In the genomic region with DNA sequence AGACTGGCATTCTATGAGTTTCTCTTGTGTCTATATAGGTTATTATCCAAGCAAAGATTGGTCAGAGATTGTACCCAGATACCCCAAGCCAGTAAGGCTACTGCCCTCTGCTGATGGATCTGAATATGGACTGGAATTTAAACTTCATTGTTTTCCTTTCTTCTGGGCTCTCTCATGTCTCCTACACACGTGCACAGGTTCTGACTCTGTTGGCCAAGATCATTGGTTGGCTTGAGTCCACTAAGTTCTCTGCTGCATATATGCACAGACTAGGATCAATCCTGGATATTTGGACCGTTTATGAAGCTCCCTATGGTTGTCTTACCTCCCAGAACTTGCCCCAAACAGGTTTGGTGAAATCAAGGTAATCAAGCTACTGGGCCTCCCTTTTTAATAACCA, we compare ENCODE assay signal across 1 cellular context.
TF ChIP-seq lines count a peak whose summit lies in the region.

No MANE protein-coding gene starts in this region.

TF ChIP-seq in HepG2, 621 proteins besides CTCF, POLR2A, EP300 and RAD21 (continued from another document and continues in another):
- no peak for TF ChIP-seq ZNF784 (CRISPR knock-in tag; IDR thresholded peaks at IDR 0.05; ENCODE audit: borderline replicate concordance)
- TF ChIP-seq ZNF839 (CRISPR knock-in tag; IDR thresholded peaks at IDR 0.05; ENCODE audit: borderline replicate concordance), result no peak
- TF ChIP-seq TP53 (CRISPR knock-in tag; conservative IDR thresholded peaks at IDR 0.05), result no peak
- TF ChIP-seq FLYWCH1 (CRISPR knock-in tag; IDR thresholded peaks at IDR 0.05), result no peak
- no peak for TF ChIP-seq E2F2 (CRISPR knock-in tag; IDR thresholded peaks at IDR 0.05; ENCODE audit: borderline replicate concordance)
- TF ChIP-seq, protein P1, sequence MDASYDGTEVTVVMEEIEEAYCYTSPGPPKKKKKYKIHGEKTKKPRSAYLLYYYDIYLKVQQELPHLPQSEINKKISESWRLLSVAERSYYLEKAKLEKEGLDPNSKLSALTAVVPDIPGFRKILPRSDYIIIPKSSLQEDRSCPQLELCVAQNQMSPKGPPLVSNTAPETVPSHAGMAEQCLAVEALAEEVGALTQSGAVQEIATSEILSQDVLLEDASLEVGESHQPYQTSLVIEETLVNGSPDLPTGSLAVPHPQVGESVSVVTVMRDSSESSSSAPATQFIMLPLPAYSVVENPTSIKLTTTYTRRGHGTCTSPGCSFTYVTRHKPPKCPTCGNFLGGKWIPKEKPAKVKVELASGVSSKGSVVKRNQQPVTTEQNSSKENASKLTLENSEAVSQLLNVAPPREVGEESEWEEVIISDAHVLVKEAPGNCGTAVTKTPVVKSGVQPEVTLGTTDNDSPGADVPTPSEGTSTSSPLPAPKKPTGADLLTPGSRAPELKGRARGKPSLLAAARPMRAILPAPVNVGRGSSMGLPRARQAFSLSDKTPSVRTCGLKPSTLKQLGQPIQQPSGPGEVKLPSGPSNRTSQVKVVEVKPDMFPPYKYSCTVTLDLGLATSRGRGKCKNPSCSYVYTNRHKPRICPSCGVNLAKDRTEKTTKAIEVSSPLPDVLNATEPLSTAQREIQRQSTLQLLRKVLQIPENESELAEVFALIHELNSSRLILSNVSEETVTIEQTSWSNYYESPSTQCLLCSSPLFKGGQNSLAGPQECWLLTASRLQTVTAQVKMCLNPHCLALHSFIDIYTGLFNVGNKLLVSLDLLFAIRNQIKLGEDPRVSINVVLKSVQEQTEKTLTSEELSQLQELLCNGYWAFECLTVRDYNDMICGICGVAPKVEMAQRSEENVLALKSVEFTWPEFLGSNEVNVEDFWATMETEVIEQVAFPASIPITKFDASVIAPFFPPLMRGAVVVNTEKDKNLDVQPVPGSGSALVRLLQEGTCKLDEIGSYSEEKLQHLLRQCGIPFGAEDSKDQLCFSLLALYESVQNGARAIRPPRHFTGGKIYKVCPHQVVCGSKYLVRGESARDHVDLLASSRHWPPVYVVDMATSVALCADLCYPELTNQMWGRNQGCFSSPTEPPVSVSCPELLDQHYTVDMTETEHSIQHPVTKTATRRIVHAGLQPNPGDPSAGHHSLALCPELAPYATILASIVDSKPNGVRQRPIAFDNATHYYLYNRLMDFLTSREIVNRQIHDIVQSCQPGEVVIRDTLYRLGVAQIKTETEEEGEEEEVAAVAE (CRISPR knock-in tag; IDR thresholded peaks at IDR 0.05; ENCODE audit: borderline replicate concordance), result no peak
- no peak for TF ChIP-seq MAZ (IDR thresholded peaks at IDR 0.05; ENCODE audit: borderline replicate concordance, low read depth, low read length)
- TF ChIP-seq MAZ (CRISPR knock-in tag; IDR thresholded peaks at IDR 0.05; ENCODE audit: low read depth), result no peak
- TF ChIP-seq KMT2A (CRISPR knock-in tag; IDR thresholded peaks at IDR 0.05), result no peak
- TF ChIP-seq, protein P2, sequence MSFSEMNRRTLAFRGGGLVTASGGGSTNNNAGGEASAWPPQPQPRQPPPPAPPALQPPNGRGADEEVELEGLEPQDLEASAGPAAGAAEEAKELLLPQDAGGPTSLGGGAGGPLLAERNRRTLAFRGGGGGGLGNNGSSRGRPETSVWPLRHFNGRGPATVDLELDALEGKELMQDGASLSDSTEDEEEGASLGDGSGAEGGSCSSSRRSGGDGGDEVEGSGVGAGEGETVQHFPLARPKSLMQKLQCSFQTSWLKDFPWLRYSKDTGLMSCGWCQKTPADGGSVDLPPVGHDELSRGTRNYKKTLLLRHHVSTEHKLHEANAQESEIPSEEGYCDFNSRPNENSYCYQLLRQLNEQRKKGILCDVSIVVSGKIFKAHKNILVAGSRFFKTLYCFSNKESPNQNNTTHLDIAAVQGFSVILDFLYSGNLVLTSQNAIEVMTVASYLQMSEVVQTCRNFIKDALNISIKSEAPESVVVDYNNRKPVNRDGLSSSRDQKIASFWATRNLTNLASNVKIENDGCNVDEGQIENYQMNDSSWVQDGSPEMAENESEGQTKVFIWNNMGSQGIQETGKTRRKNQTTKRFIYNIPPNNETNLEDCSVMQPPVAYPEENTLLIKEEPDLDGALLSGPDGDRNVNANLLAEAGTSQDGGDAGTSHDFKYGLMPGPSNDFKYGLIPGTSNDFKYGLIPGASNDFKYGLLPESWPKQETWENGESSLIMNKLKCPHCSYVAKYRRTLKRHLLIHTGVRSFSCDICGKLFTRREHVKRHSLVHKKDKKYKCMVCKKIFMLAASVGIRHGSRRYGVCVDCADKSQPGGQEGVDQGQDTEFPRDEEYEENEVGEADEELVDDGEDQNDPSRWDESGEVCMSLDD (CRISPR knock-in tag; IDR thresholded peaks at IDR 0.05; ENCODE audit: borderline replicate concordance), result no peak
- no peak for TF ChIP-seq ATRX (CRISPR knock-in tag; IDR thresholded peaks at IDR 0.05; ENCODE audit: borderline replicate concordance)
- no peak for TF ChIP-seq HNRNPLL (IDR thresholded peaks at IDR 0.05; ENCODE audit: low read depth, low read length, poor library complexity, severe bottlenecking)
- no peak for TF ChIP-seq BRD4 (CRISPR knock-in tag; IDR thresholded peaks at IDR 0.05)
- TF ChIP-seq SOX5 (CRISPR knock-in tag; IDR thresholded peaks at IDR 0.05; ENCODE audit: borderline replicate concordance), result peak; percentile 44; the same call in 1 of the 2 replicates
- no peak for TF ChIP-seq ZNF598 (CRISPR knock-in tag; IDR thresholded peaks at IDR 0.05; ENCODE audit: borderline replicate concordance)
- peak; percentile 57 for TF ChIP-seq BHLHE40 (IDR thresholded peaks at IDR 0.05; ENCODE audit: low read length)
- TF ChIP-seq CEBPB (IDR thresholded peaks at IDR 0.05; ENCODE audit: borderline replicate concordance, low read depth, low read length), result no peak
- TF ChIP-seq, protein P3, sequence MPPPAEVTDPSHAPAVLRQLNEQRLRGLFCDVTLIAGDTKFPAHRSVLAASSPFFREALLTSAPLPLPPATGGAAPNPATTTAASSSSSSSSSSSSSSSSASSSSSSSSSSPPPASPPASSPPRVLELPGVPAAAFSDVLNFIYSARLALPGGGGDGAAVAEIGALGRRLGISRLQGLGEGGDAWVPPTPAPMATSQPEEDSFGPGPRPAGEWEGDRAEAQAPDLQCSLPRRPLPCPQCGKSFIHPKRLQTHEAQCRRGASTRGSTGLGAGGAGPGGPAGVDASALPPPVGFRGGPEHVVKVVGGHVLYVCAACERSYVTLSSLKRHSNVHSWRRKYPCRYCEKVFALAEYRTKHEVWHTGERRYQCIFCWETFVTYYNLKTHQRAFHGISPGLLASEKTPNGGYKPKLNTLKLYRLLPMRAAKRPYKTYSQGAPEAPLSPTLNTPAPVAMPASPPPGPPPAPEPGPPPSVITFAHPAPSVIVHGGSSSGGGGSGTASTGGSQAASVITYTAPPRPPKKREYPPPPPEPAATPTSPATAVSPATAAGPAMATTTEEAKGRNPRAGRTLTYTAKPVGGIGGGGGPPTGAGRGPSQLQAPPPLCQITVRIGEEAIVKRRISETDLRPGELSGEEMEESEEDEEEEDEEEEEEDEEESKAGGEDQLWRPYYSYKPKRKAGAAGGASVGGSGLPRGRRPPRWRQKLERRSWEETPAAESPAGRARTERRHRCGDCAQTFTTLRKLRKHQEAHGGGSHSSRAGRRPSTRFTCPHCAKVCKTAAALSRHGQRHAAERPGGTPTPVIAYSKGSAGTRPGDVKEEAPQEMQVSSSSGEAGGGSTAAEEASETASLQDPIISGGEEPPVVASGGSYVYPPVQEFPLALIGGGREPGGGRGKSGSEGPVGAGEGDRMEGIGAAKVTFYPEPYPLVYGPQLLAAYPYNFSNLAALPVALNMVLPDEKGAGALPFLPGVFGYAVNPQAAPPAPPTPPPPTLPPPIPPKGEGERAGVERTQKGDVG (CRISPR knock-in tag; IDR thresholded peaks at IDR 0.05; ENCODE audit: borderline replicate concordance), result no peak
- TF ChIP-seq, protein P4, sequence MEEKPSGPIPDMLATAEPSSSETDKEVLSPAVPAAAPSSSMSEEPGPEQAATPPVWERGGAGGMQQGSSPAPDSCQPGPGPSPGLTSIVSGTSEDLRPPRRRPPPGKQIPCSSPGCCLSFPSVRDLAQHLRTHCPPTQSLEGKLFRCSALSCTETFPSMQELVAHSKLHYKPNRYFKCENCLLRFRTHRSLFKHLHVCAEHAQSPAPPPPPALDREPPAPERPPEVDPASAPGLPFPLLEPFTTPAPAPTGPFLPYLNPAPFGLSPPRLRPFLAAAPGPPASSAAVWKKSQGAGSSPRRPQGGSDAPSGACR (CRISPR knock-in tag; IDR thresholded peaks at IDR 0.05), result no peak
- TF ChIP-seq STAG1 (CRISPR knock-in tag; IDR thresholded peaks at IDR 0.05), result peak; percentile 84
- no peak for TF ChIP-seq NR2F1 (CRISPR knock-in tag; IDR thresholded peaks at IDR 0.05)
- no peak for TF ChIP-seq CSRNP2 (CRISPR knock-in tag; conservative IDR thresholded peaks at IDR 0.05; ENCODE audit: low read depth)
- no peak for TF ChIP-seq KDM2A (CRISPR knock-in tag; IDR thresholded peaks at IDR 0.05; ENCODE audit: borderline replicate concordance, low read depth)
- no peak for TF ChIP-seq ZBTB21 (CRISPR knock-in tag; IDR thresholded peaks at IDR 0.05)
- no peak for TF ChIP-seq HES4 (CRISPR knock-in tag; IDR thresholded peaks at IDR 0.05; ENCODE audit: borderline replicate concordance)
- no peak for TF ChIP-seq LCORL (IDR thresholded peaks at IDR 0.05)
- no peak for TF ChIP-seq LCORL (CRISPR knock-in tag; IDR thresholded peaks at IDR 0.05)
- 0 out of 2 replicates have a peak, but pooled peaks have one; percentile 33 for TF ChIP-seq ZBTB25 (CRISPR knock-in tag; IDR thresholded peaks at IDR 0.05)
- TF ChIP-seq HOXA9 (CRISPR knock-in tag; IDR thresholded peaks at IDR 0.05; ENCODE audit: borderline replicate concordance), result no peak
- TF ChIP-seq SOX13 (IDR thresholded peaks at IDR 0.05), result no peak
- TF ChIP-seq SOX13 (CRISPR knock-in tag; conservative IDR thresholded peaks at IDR 0.05 in 1 of 2, IDR thresholded peaks at IDR 0.05 in 1 of 2), result peak in 1 of 2 experiments; percentile 30; a peak in 1 of 4 replicates
- TF ChIP-seq ADNP (CRISPR knock-in tag; IDR thresholded peaks at IDR 0.05), result no peak
- no peak for TF ChIP-seq CREB1 (IDR thresholded peaks at IDR 0.05)
- peak; percentile 45; the same call in 1 of the 2 replicates for TF ChIP-seq CREB1 (CRISPR knock-in tag; IDR thresholded peaks at IDR 0.05)
- no peak for TF ChIP-seq YEATS4 (CRISPR knock-in tag; IDR thresholded peaks at IDR 0.05; ENCODE audit: borderline replicate concordance)
- TF ChIP-seq PATZ1 (CRISPR knock-in tag; IDR thresholded peaks at IDR 0.05), result no peak
- TF ChIP-seq, protein P5, sequence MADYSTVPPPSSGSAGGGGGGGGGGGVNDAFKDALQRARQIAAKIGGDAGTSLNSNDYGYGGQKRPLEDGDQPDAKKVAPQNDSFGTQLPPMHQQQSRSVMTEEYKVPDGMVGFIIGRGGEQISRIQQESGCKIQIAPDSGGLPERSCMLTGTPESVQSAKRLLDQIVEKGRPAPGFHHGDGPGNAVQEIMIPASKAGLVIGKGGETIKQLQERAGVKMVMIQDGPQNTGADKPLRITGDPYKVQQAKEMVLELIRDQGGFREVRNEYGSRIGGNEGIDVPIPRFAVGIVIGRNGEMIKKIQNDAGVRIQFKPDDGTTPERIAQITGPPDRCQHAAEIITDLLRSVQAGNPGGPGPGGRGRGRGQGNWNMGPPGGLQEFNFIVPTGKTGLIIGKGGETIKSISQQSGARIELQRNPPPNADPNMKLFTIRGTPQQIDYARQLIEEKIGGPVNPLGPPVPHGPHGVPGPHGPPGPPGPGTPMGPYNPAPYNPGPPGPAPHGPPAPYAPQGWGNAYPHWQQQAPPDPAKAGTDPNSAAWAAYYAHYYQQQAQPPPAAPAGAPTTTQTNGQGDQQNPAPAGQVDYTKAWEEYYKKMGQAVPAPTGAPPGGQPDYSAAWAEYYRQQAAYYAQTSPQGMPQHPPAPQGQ (CRISPR knock-in tag; IDR thresholded peaks at IDR 0.05; ENCODE audit: borderline replicate concordance), result no peak
- 0 out of 2 replicates have a peak, but pooled peaks have one; percentile 23 for TF ChIP-seq SAP130 (CRISPR knock-in tag; IDR thresholded peaks at IDR 0.05; ENCODE audit: low read depth)
- TF ChIP-seq KLF6 (CRISPR knock-in tag; IDR thresholded peaks at IDR 0.05), result no peak
